In genomic region chr19:14206737-14207725, GRCh38 we compare ENCODE assay signal across 1 cellular context.
TF ChIP-seq lines count a peak whose summit lies in the region.

No MANE protein-coding gene starts in this region.

TF ChIP-seq in WTC11, 78 proteins besides CTCF, POLR2A, EP300 and RAD21 (continued from another document):
- TF ChIP-seq FOXP4 (CRISPR knock-in tag; IDR thresholded peaks at IDR 0.05) (0 out of 2 replicates have a peak, but pooled peaks have one; percentile 29), ZNF121 (CRISPR knock-in tag; IDR thresholded peaks at IDR 0.05) (0 out of 2 replicates have a peak, but pooled peaks have one; percentile 35), TEAD1 (CRISPR knock-in tag; IDR thresholded peaks at IDR 0.05) (0 out of 2 replicates have a peak, but pooled peaks have one; percentile 25)
